In genomic region chr3:141000027-141000663, GRCh38 we compare ENCODE assay signal across 9 cellular contexts. TPM values are rescaled to one million over a fixed set of nuclear protein-coding genes. Genes with fewer than 3 reads are reported as not detected.
DNase-seq lines count a peak whose midpoint lies in the region; ATAC-seq and TF ChIP-seq lines count a peak whose summit lies in the region.
"Had no signal": no experiment of that assay in that cellular context is flagged by ENCODE, and none has a peak within 500 bp of the region (broad histone marks: within the 10 kb centered on the region; RNA-seq: fewer than 3 reads in every experiment).

No MANE protein-coding gene starts in this region.

- no peaks in the 10 kb centered on the region for H3K79me2 ChIP-seq in smooth muscle cell (ENCODE audit: low read depth)

- H3K27me3 ChIP-seq in Caco-2 (replicated peaks; ENCODE audit: control insufficient read depth, insufficient read depth, low read length) (no peaks in the 10 kb centered on the region), body of pancreas (no peaks in the 10 kb centered on the region), smooth muscle cell (ENCODE audit: low read depth) (no peaks in the 10 kb centered on the region)

- no peak overlapping the region for H3K9ac ChIP-seq in smooth muscle cell (ENCODE audit: low read depth)

- no peaks in the 10 kb centered on the region for H3K27me3 Mint-ChIP-seq in Caco-2 (ENCODE audit: insufficient read depth, unreplicated experiment)

- H3K27ac ChIP-seq in body of pancreas (no peak overlapping the region), smooth muscle cell (ENCODE audit: low read depth) (no peak overlapping the region)

- no peak overlapping the region for H3K4me3 Mint-ChIP-seq in Caco-2 (ENCODE audit: unreplicated experiment)
- H3K4me3 Mint-ChIP-seq: T-helper 1 cell treated with Interleukin-12 subunit alpha and Interleukin-12 subunit beta and Interleukin-4 antibody, amounts not matched to agents 30 μg/mL and 1 μg/mL, for 36 hours had no signal

- 0 to 7% methylated on average over 2 of the region's 2 CpGs for WGBS in body of pancreas, 2 donors
- WGBS in smooth muscle cell (ENCODE audit: low lambda C conversion rate) = 6% methylated on average over 2 of the region's 2 CpGs

- TF ChIP-seq POLR2A in body of pancreas (IDR thresholded peaks at IDR 0.05) = no peak

- H3K36me3 Mint-ChIP-seq in Caco-2 (ENCODE audit: insufficient read depth, unreplicated experiment) = no peaks in the 10 kb centered on the region

- ATAC-seq in body of pancreas (peak; percentile 79), GM21390 (IDR thresholded peaks at IDR 0.05; ENCODE audit: unreplicated experiment) (no peak)

- DNase-seq in Caco-2 (peak; percentile 64 to 72), GM20000 (ENCODE audit: low spot score) (peak; percentile 53), LNCaP clone FGC (ENCODE audit: low read depth) (no peak), SK-N-DZ (ENCODE audit: low spot score) (peak; percentile 78), body of pancreas (peak; percentile 76 to 82 (median 76)), iPS DF 4.7 (ENCODE audit: extremely low read depth, low spot score) (peak; percentile 56), smooth muscle cell (lab: John Stamatoyannopoulos, UW; ENCODE audit: unreplicated experiment) (peak; percentile 1)

- H3K36me3 ChIP-seq in Caco-2 (ENCODE audit: control insufficient read depth, insufficient read depth, low read length) (no peaks in the 10 kb centered on the region), body of pancreas (replicated peaks in 1 of 2; ENCODE audit: insufficient read depth in 1 of 2, low read depth in 2 of 2) (no peaks in the 10 kb centered on the region), smooth muscle cell (ENCODE audit: low read depth) (no peaks in the 10 kb centered on the region)

- peaks cover 10% of the 10 kb centered on the region for H3K4me1 ChIP-seq in Caco-2
- H3K4me1 ChIP-seq in body of pancreas = no peaks in the 10 kb centered on the region
- H3K4me1 ChIP-seq in smooth muscle cell (ENCODE audit: low read depth) = no peaks in the 10 kb centered on the region

- H4K20me1 ChIP-seq in smooth muscle cell (ENCODE audit: low read depth) = no peaks in the 10 kb centered on the region

- CTCF ChIA-PET in Caco-2 (lab: Charles Lee) = interaction anchor here (0.5 to 1.5 kb wide), 11 partner anchors 10 to 243 kb away, joined by 3 to 13 read pairs (median 5); no protein-coding TSS in a partner anchor

- H3K9me3 Mint-ChIP-seq in Caco-2 (ENCODE audit: unreplicated experiment) = peaks cover 9% of the 10 kb centered on the region
- H3K9me3 Mint-ChIP-seq: T-helper 1 cell treated with Interleukin-12 subunit alpha and Interleukin-12 subunit beta and Interleukin-4 antibody, amounts not matched to agents 30 μg/mL and 1 μg/mL, for 36 hours had no signal

- no peak overlapping the region for H2AFZ ChIP-seq in smooth muscle cell (ENCODE audit: low read depth)

- no TSS peak for BruUV-seq in Caco-2 (replicated peaks; lab: Mats Ljungman, UMichigan)

- no peak overlapping the region for H3K27ac Mint-ChIP-seq in Caco-2 (ENCODE audit: unreplicated experiment)
- H3K27ac Mint-ChIP-seq: T-helper 1 cell treated with Interleukin-12 subunit alpha and Interleukin-12 subunit beta and Interleukin-4 antibody, amounts not matched to agents 30 μg/mL and 1 μg/mL, for 36 hours had no signal

- no peaks in the 10 kb centered on the region for H3F3A ChIP-seq in smooth muscle cell (ENCODE audit: low read depth)

- TF ChIP-seq CTCF in Caco-2 (IDR thresholded peaks at IDR 0.05; ENCODE audit: insufficient read depth in 1 of 2, low read depth in 1 of 2, low read length in 1 of 2, severe bottlenecking in 1 of 2, unreplicated experiment in 1 of 2) = peak; percentile 50 to 76
- peak; percentile 56 for TF ChIP-seq CTCF in GM20000 (IDR thresholded peaks at IDR 0.05; ENCODE audit: extremely low read depth, missing control alignments)
- peak; percentile 80 for TF ChIP-seq CTCF in LNCaP clone FGC (IDR thresholded peaks at IDR 0.05; ENCODE audit: control insufficient read depth, extremely low read depth, insufficient read depth)
- TF ChIP-seq CTCF in body of pancreas (IDR thresholded peaks at IDR 0.05) = peak; percentile 56 to 86 (median 78)
- TF ChIP-seq CTCF in smooth muscle cell (IDR thresholded peaks at IDR 0.05; ENCODE audit: borderline replicate concordance, insufficient read depth, poor library complexity, severe bottlenecking) = peak; percentile 76

- POLR2A ChIA-PET in Caco-2 (lab: Charles Lee) = interaction anchor here (0.7 kb wide), 1 partner anchor 429 kb away, joined by 3 read pairs; no protein-coding TSS in a partner anchor

- no peaks in the 10 kb centered on the region for H3K4me1 Mint-ChIP-seq in Caco-2 (ENCODE audit: low read depth, unreplicated experiment)

- H3K9me3 ChIP-seq in Caco-2 (no peaks in the 10 kb centered on the region), body of pancreas (no peaks in the 10 kb centered on the region), smooth muscle cell (replicated peaks; ENCODE audit: low read depth) (no peaks in the 10 kb centered on the region)

- intact Hi-C loops in Caco-2 (cut with micrococcal nuclease; ENCODE audit: unreplicated experiment) = loop anchor here (1.0 kb wide), 2 partner anchors 106 to 192 kb away; no protein-coding TSS in a partner anchor
- intact Hi-C loops in body of pancreas (cut with DNase I) = loop anchor here (5.0 kb wide), 1 partner anchor 192 kb away; no protein-coding TSS in a partner anchor

- H3K4me3 ChIP-seq in Caco-2 (ENCODE audit: low read depth, low read length) = no peak overlapping the region
- no peak overlapping the region for H3K4me3 ChIP-seq in LNCaP clone FGC (ENCODE audit: low read depth, low read length)
- H3K4me3 ChIP-seq in body of pancreas = no peak overlapping the region
- no peak overlapping the region for H3K4me3 ChIP-seq in smooth muscle cell

- no peak overlapping the region for H3K4me2 ChIP-seq in smooth muscle cell

RNA-seq across cellular contexts. Expression of gene SPSB4, which starts 51.0 kb away (rescaled TPM):
- total RNA-seq in Caco-2 (2022) = not detected in 2 replicates
- polyA plus RNA-seq in SK-N-DZ (2014; cell fraction: cytosol; rRNA removed) = 45.1 and 52.1 TPM in 2 replicates
- 26.7 and 31.5 TPM in 2 replicates for polyA plus RNA-seq in SK-N-DZ (2014; cell fraction: nucleus; rRNA removed)
- 10 to 100 TPM; 18.2 to 48.1 TPM for total RNA-seq in body of pancreas
- total RNA-seq in smooth muscle cell = 0.81 and 3.9 TPM in 2 replicates
- polyA plus RNA-seq in smooth muscle cell = 0.93 and 1.8 TPM in 2 replicates

RNA-seq across cellular contexts. Expression of gene SLC25A36, which starts 58.5 kb away (rescaled TPM):
- total RNA-seq in Caco-2 (2022) (150 and 167 TPM in 2 replicates), body of pancreas (100 to 1,000 TPM in 1 of 2 donors, 10 to 100 TPM in 1; 84.0 to 111 TPM), smooth muscle cell (79.2 and 109 TPM in 2 replicates)
- polyA plus RNA-seq in SK-N-DZ (2014; cell fraction: cytosol; rRNA removed) = 46.4 and 59.8 TPM in 2 replicates
- polyA plus RNA-seq in SK-N-DZ (2014; cell fraction: nucleus; rRNA removed) = 109 and 227 TPM in 2 replicates
- 27.6 and 31.2 TPM in 2 replicates for polyA plus RNA-seq in smooth muscle cell
